ENCODE assay signal across 11 cellular contexts in the genomic region with DNA sequence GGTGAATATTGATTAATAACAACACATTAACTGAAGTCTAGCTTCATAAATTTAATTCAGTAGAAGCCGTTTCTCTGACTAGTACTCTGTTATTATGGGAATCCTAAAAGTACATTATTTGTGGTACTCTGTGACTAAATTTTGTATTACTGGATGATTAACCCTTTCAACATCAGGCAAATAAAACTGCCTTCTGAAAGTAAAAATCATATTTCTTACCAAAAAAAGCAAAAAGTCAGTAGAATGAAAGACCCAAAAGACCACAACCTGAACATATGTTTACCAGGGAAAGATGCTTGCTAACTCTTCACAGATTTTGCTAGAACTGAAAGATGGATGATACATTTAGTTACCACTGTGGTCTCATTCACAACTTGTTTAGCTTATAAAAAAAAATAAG.
DNase-seq lines count a peak whose midpoint lies in the region; ATAC-seq, FAIRE-seq and TF ChIP-seq lines count a peak whose summit lies in the region.
"Had no signal": no experiment of that assay in that cellular context is flagged by ENCODE, and none has a peak within 500 bp of the region (broad histone marks: within the 10 kb centered on the region; RNA-seq: fewer than 3 reads in every experiment).

No MANE protein-coding gene starts in this region.

- TF ChIP-seq CTCF in kidney (IDR thresholded peaks at IDR 0.05; ENCODE audit: borderline replicate concordance, extremely low read depth, insufficient read depth): no peak

- H3K27me3 Mint-ChIP-seq in stimulated activated naive CD8-positive, alpha-beta T cell treated with anti-CD3 and anti-CD28 coated beads, Interleukin-15, amount 100 ng/mL, for 72 hours: no peaks in the 10 kb centered on the region
- H3K27me3 Mint-ChIP-seq in activated T-helper 17 cell treated with anti-CD3 and anti-CD28 coated beads, Interleukin-2, amount 50 U/mL, for 72 hours: no peaks in the 10 kb centered on the region

- no peak overlapping the region for H3K9ac ChIP-seq in kidney (ENCODE audit: low read length in 2 of 2)

- H3K36me3 Mint-ChIP-seq in activated T-helper 17 cell treated with anti-CD3 and anti-CD28 coated beads, Interleukin-2, amount 50 U/mL, for 72 hours (ENCODE audit: low read depth): peaks cover 36% of the 10 kb centered on the region

- no peak overlapping the region for H3K4me3 ChIP-seq in kidney (ENCODE audit: low read length in 2 of 2)
- H3K4me3 ChIP-seq: A549 had no signal

- H3K4me1 Mint-ChIP-seq in stimulated activated naive CD8-positive, alpha-beta T cell treated with anti-CD3 and anti-CD28 coated beads, Interleukin-15, amount 100 ng/mL, for 72 hours: peaks cover 6% of the 10 kb centered on the region
- no peaks in the 10 kb centered on the region for H3K4me1 Mint-ChIP-seq in activated T-helper 17 cell treated with anti-CD3 and anti-CD28 coated beads, Interleukin-2, amount 50 U/mL, for 72 hours

- FAIRE-seq in urothelium cell line (lab: Jason Lieb, UNC): no peak
- no peak for FAIRE-seq in kidney (lab: Jason Lieb, UNC)

- no peak overlapping the region for H3K27ac ChIP-seq in kidney (ENCODE audit: low read depth in 2 of 2, low read length in 2 of 2)
- H3K27ac ChIP-seq: A549, C4-2B had no signal

- H3K4me3 Mint-ChIP-seq in stimulated activated naive CD8-positive, alpha-beta T cell treated with anti-CD3 and anti-CD28 coated beads, Interleukin-15, amount 100 ng/mL, for 72 hours: no peak overlapping the region
- no peak overlapping the region for H3K4me3 Mint-ChIP-seq in activated T-helper 17 cell treated with anti-CD3 and anti-CD28 coated beads, Interleukin-2, amount 50 U/mL, for 72 hours

- DNase-seq in stimulated activated naive CD8-positive, alpha-beta T cell treated with anti-CD3 and anti-CD28 coated beads, Interleukin-15, amount 100 ng/mL, for 72 hours: no peak
- no peak for DNase-seq in stimulated activated naive CD8-positive, alpha-beta T cell treated with anti-CD3 and anti-CD28 coated beads, Interleukin-15, Interleukin-2, amounts not matched to agents 100 U/mL and 50 U/mL, for 24 hours
- no peak for DNase-seq in urothelium cell line (ENCODE audit: low spot score)
- DNase-seq in NCI-H2227 (lab: John Stamatoyannopoulos, UW; ENCODE audit: unreplicated experiment): no peak
- DNase-seq in kidney: no peak
- DNase-seq: NCI-H1930 had no signal

- intact Hi-C loops in kidney (cut with DNase I): no loop called here

- H3K36me3 ChIP-seq in kidney (ENCODE audit: control insufficient read depth in 1 of 2, insufficient read depth in 2 of 2, low read length in 2 of 2): no peaks in the 10 kb centered on the region

- H3K9me3 ChIP-seq in kidney (ENCODE audit: control insufficient read depth in 1 of 2, low read length in 2 of 2): no peaks in the 10 kb centered on the region
- H3K9me3 ChIP-seq: A549 had no signal

- no peaks in the 10 kb centered on the region for H3K4me1 ChIP-seq in kidney (ENCODE audit: control insufficient read depth in 1 of 2, insufficient read depth in 1 of 2, low read depth in 1 of 2, low read length in 2 of 2)

- ATAC-seq in stimulated activated naive CD8-positive, alpha-beta T cell treated with anti-CD3 and anti-CD28 coated beads, Interleukin-15, amount 100 ng/mL, for 72 hours: peak; percentile 67
- no peak for ATAC-seq in stimulated activated naive CD8-positive, alpha-beta T cell treated with anti-CD3 and anti-CD28 coated beads, Interleukin-15, Interleukin-2, amounts not matched to agents 100 U/mL and 50 U/mL, for 24 hours
- peak; percentile 59 for ATAC-seq in HG02852 (IDR thresholded peaks at IDR 0.05; ENCODE audit: unreplicated experiment)
- peak; percentile 76 for ATAC-seq in activated T-helper 17 cell treated with anti-CD3 and anti-CD28 coated beads, Interleukin-2, amount 50 U/mL, for 72 hours (replicated peaks)
- ATAC-seq in GM19023 (IDR thresholded peaks at IDR 0.05; ENCODE audit: unreplicated experiment): no peak

- H3K27ac Mint-ChIP-seq in stimulated activated naive CD8-positive, alpha-beta T cell treated with anti-CD3 and anti-CD28 coated beads, Interleukin-15, amount 100 ng/mL, for 72 hours: no peak overlapping the region
- H3K27ac Mint-ChIP-seq in activated T-helper 17 cell treated with anti-CD3 and anti-CD28 coated beads, Interleukin-2, amount 50 U/mL, for 72 hours: no peak overlapping the region

- no peaks in the 10 kb centered on the region for H3K9me3 Mint-ChIP-seq in stimulated activated naive CD8-positive, alpha-beta T cell treated with anti-CD3 and anti-CD28 coated beads, Interleukin-15, amount 100 ng/mL, for 72 hours
- no peaks in the 10 kb centered on the region for H3K9me3 Mint-ChIP-seq in activated T-helper 17 cell treated with anti-CD3 and anti-CD28 coated beads, Interleukin-2, amount 50 U/mL, for 72 hours

Comparison
In these comparisons a context has a peak if more than half of its experiments do, and no peak if none do; other contexts are left out.
1. ATAC-seq: peak in stimulated activated naive CD8-positive, alpha-beta T cell treated with anti-CD3 and anti-CD28 coated beads, Interleukin-15, amount 100 ng/mL, for 72 hours (single experiment), HG02852 (single experiment) and activated T-helper 17 cell treated with anti-CD3 and anti-CD28 coated beads, Interleukin-2, amount 50 U/mL, for 72 hours (single experiment); none in stimulated activated naive CD8-positive, alpha-beta T cell treated with anti-CD3 and anti-CD28 coated beads, Interleukin-15, Interleukin-2, amounts not matched to agents 100 U/mL and 50 U/mL, for 24 hours (single experiment) and GM19023 (single experiment).